ENCODE assay signal across 8 cellular contexts in the genomic region with DNA sequence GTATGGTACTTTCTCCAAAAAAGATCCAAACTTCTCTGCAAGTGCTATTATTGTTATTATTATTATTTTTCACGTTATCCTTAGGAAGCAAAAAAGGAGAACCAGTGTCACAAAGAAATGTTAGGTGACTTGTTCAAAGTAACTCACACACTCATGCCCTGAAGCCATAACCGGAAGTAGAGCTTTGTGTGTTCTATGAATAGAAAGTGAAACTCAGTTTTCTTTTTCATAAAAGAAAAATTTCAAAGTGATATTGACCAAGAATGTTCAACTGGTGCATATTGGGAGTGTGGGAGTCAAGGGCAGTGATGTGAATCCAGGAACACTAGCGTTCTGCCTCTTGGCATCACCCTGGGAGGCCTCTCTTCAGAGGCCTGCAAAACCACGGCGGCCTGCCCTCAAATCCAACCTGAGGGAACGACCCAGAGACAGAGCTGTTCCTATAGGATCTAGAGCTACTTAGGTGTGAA.
DNase-seq lines count a peak whose midpoint lies in the region; ATAC-seq and TF ChIP-seq lines count a peak whose summit lies in the region.

No MANE protein-coding gene starts in this region.

- DNase-seq in GF-D8 (lab: John Stamatoyannopoulos, UW) (peak; percentile 50), NOMO-1 treated with DMSO at 0.1 percent for 48 hours (lab: John Stamatoyannopoulos, UW; ENCODE audit: unreplicated experiment) (peak; percentile 50), colonic mucosa (no peak), coronary artery (ENCODE audit: low spot score) (no peak), PC-3 (no peak), sciatic nerve (ENCODE audit: low spot score) (no peak)
- peak; percentile 45 for DNase-seq in stimulated activated naive CD8-positive, alpha-beta T cell treated with anti-CD3 and anti-CD28 coated beads, Interleukin-15, Interleukin-2, amounts not matched to agents 100 U/mL and 50 U/mL, for 24 hours

- no peaks in the 10 kb centered on the region for H3F3A ChIP-seq in PC-3 (ENCODE audit: low read length, unreplicated experiment)

- H3K9me3 ChIP-seq in colonic mucosa, result no peaks in the 10 kb centered on the region
- no peaks in the 10 kb centered on the region for H3K9me3 ChIP-seq in PC-3 (ENCODE audit: low read length)

- intact Hi-C loops in colonic mucosa (cut with DNase I) (no loop called here), PC-3 (cut with micrococcal nuclease) (no loop called here), sciatic nerve (cut with DNase I) (no loop called here)

- no peaks in the 10 kb centered on the region for H3K4me1 ChIP-seq in colonic mucosa
- H3K4me1 ChIP-seq in PC-3 (ENCODE audit: insufficient read depth, low read length), result no peaks in the 10 kb centered on the region

- H3K9ac ChIP-seq in colonic mucosa (ENCODE audit: low read depth in 2 of 2, low read length in 2 of 2), result no peak overlapping the region
- no peak overlapping the region for H3K9ac ChIP-seq in PC-3 (ENCODE audit: low read length)

- BruUV-seq in PC-3 (replicated peaks; lab: Mats Ljungman, UMichigan), result no TSS peak

- H3K4me3 ChIP-seq in colonic mucosa (no peak overlapping the region), coronary artery (no peak overlapping the region), PC-3 (ENCODE audit: low read length) (no peak overlapping the region)

- ATAC-seq in GM21619 (IDR thresholded peaks at IDR 0.05; ENCODE audit: unreplicated experiment) (peak; percentile 72), PC-3 (no peak), sciatic nerve (no peak)
- peak; percentile 81 for ATAC-seq in stimulated activated naive CD8-positive, alpha-beta T cell treated with anti-CD3 and anti-CD28 coated beads, Interleukin-15, Interleukin-2, amounts not matched to agents 100 U/mL and 50 U/mL, for 24 hours

- peak overlapping the region; percentile 41 for H3K27ac ChIP-seq in colonic mucosa
- no peak overlapping the region for H3K27ac ChIP-seq in coronary artery
- no peak overlapping the region for H3K27ac ChIP-seq in PC-3 (ENCODE audit: low read length)

- no peak overlapping the region for H2AFZ ChIP-seq in PC-3 (ENCODE audit: low read length)

- H3K36me3 ChIP-seq in colonic mucosa (no peaks in the 10 kb centered on the region), PC-3 (ENCODE audit: low read depth, low read length) (no peaks in the 10 kb centered on the region)

- H4K20me1 ChIP-seq in PC-3 (ENCODE audit: low read length), result no peaks in the 10 kb centered on the region

- H3K27me3 ChIP-seq in colonic mucosa, result no peaks in the 10 kb centered on the region
- peaks cover 54% of the 10 kb centered on the region for H3K27me3 ChIP-seq in PC-3 (ENCODE audit: low read length)

- H3K9me2 ChIP-seq in PC-3 (replicated peaks; ENCODE audit: low read length), result no peaks in the 10 kb centered on the region

- POLR2A ChIA-PET in PC-3 (lab: Charles Lee; ENCODE audit: unreplicated experiment), result no interaction called here

- no peak overlapping the region for H3K4me2 ChIP-seq in PC-3 (ENCODE audit: low read length)

- H3K79me2 ChIP-seq in PC-3 (ENCODE audit: low read length), result no peaks in the 10 kb centered on the region

- TF ChIP-seq CTCF in colonic mucosa (IDR thresholded peaks at IDR 0.05) (no peak), coronary artery (IDR thresholded peaks at IDR 0.05) (no peak), PC-3 (conservative IDR thresholded peaks at IDR 0.05; ENCODE audit: low read depth, low read length) (no peak)

- CTCF ChIA-PET in PC-3 (lab: Charles Lee), result no interaction called here

Comparison
In these comparisons a context has a peak if more than half of its experiments do, and no peak if none do; other contexts are left out.
1. DNase-seq: peak in GF-D8 (single experiment), NOMO-1 treated with DMSO at 0.1 percent for 48 hours (single experiment) and stimulated activated naive CD8-positive, alpha-beta T cell treated with anti-CD3 and anti-CD28 coated beads, Interleukin-15, Interleukin-2, amounts not matched to agents 100 U/mL and 50 U/mL, for 24 hours (single experiment); none in colonic mucosa (single experiment), coronary artery (single experiment), PC-3 (single experiment) and sciatic nerve (single experiment).
2. ATAC-seq: peak in GM21619 (single experiment) and stimulated activated naive CD8-positive, alpha-beta T cell treated with anti-CD3 and anti-CD28 coated beads, Interleukin-15, Interleukin-2, amounts not matched to agents 100 U/mL and 50 U/mL, for 24 hours (single experiment); none in PC-3 (single experiment) and sciatic nerve (single experiment).